Comparison of ENCODE assay signal across 1 cellular context in genomic region chr2:13474538-13474937, GRCh38.
TF ChIP-seq lines count a peak whose summit lies in the region.

No MANE protein-coding gene starts in this region.

TF ChIP-seq in GM12878, 131 proteins besides CTCF, POLR2A, EP300 and RAD21 (continued from another document and continues in another):
- TF ChIP-seq E2F4 (IDR thresholded peaks at IDR 0.05; ENCODE audit: low read depth, low read length) (no peak), SIN3A (IDR thresholded peaks at IDR 0.05; ENCODE audit: low read depth, low read length) (no peak), SP1 (IDR thresholded peaks at IDR 0.05; ENCODE audit: low read depth, low read length) (no peak), ZNF384 (IDR thresholded peaks at IDR 0.05; ENCODE audit: borderline replicate concordance, low read depth, low read length) (no peak), ATF2 (IDR thresholded peaks at IDR 0.05; ENCODE audit: low read length) (peak; percentile 54; the same call in 1 of the 2 replicates), ZZZ3 (IDR thresholded peaks at IDR 0.05; ENCODE audit: control insufficient read depth, insufficient read length, low read depth) (no peak), ASH2L (IDR thresholded peaks at IDR 0.05; ENCODE audit: borderline replicate concordance, low read depth) (no peak), FOXM1 (IDR thresholded peaks at IDR 0.05; ENCODE audit: low read depth, low read length) (peak; percentile 46; the same call in 1 of the 2 replicates), KLF5 (IDR thresholded peaks at IDR 0.05; ENCODE audit: partially characterized antibody) (peak; percentile 28), RELB (IDR thresholded peaks at IDR 0.05; ENCODE audit: low read depth) (peak; percentile 53; the same call in 1 of the 2 replicates), BCL3 (IDR thresholded peaks at IDR 0.05; ENCODE audit: borderline replicate concordance, insufficient read depth, low read depth, low read length, poor library complexity, severe bottlenecking) (no peak), IRF5 (IDR thresholded peaks at IDR 0.05; ENCODE audit: borderline replicate concordance) (no peak), SUZ12 (IDR thresholded peaks at IDR 0.05; ENCODE audit: unreplicated experiment) (no peak), CHD4 (IDR thresholded peaks at IDR 0.05) (no peak), SREBF2 (IDR thresholded peaks at IDR 0.05; ENCODE audit: low read length) (no peak), HDAC6 (IDR thresholded peaks at IDR 0.05; ENCODE audit: unreplicated experiment) (no peak), LARP7 (IDR thresholded peaks at IDR 0.05) (no peak), CBFB (IDR thresholded peaks at IDR 0.05; ENCODE audit: low read depth) (peak; percentile 36; the same call in 1 of the 2 replicates), NR2C1 (IDR thresholded peaks at IDR 0.05) (no peak), RBBP5 (conservative IDR thresholded peaks at IDR 0.05) (no peak), MTA2 (IDR thresholded peaks at IDR 0.05; ENCODE audit: low read depth) (peak; percentile 67; the same call in 1 of the 2 replicates), RB1 (IDR thresholded peaks at IDR 0.05; ENCODE audit: borderline replicate concordance) (no peak), SMC3 (IDR thresholded peaks at IDR 0.05; ENCODE audit: borderline replicate concordance, low read length) (no peak), CBX5 (IDR thresholded peaks at IDR 0.05; ENCODE audit: low read depth) (no peak), BCL11A (IDR thresholded peaks at IDR 0.05; ENCODE audit: low read depth, low read length) (no peak), CUX1 (IDR thresholded peaks at IDR 0.05; ENCODE audit: insufficient replicate concordance, low read depth, low read length) (peak; percentile 20), GATAD2B (conservative IDR thresholded peaks at IDR 0.05; ENCODE audit: low read depth) (no peak), BCLAF1 (IDR thresholded peaks at IDR 0.05) (no peak), ZNF592 (IDR thresholded peaks at IDR 0.05) (no peak), ZBTB11 (CRISPR knock-in tag; IDR thresholded peaks at IDR 0.05) (no peak), ATF3 (IDR thresholded peaks at IDR 0.05; ENCODE audit: borderline replicate concordance, extremely low read depth, low read depth, low read length) (no peak), RCOR1 (conservative IDR thresholded peaks at IDR 0.05; ENCODE audit: low read depth, low read length) (no peak), TBL1XR1 (IDR thresholded peaks at IDR 0.05; ENCODE audit: low read depth, low read length) (no peak)
